Comparison of ENCODE assay signal across 10 cellular contexts in the genomic region with DNA sequence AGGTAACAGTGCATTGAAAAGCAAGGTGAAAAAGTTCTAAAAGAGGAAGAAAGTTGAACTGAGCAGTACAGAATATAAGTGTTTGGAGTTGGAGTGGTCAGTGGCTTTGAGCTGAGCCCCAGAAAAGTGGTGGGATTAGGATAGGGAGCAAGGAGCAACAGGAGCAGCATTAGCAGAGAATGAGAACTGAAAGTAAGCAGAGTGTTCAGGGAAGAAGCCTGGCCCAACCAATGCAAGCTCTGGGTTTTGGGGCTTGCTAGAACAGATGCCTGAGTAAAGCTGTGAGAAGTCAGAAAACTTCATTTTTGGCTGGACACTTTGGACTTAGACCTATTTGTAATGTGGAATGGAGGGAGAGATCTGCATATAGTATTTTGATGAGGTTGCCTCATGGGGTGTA. TPM values are rescaled to one million over a fixed set of nuclear protein-coding genes. Genes with fewer than 3 reads are reported as not detected.
A peak's percentile ranks its signal among the peaks of the same experiment; 100 is the strongest.
DNase-seq lines count a peak whose midpoint lies in the region; ATAC-seq, FAIRE-seq and TF ChIP-seq lines count a peak whose summit lies in the region.
"Had no signal": no experiment of that assay in that cellular context is flagged by ENCODE, and none has a peak within 500 bp of the region (broad histone marks: within the 10 kb centered on the region; RNA-seq: fewer than 3 reads in every experiment).

No MANE protein-coding gene starts in this region.

- peaks cover 19% of the 10 kb centered on the region for H3K36me3 ChIP-seq in CD4-positive, CD25-positive, alpha-beta regulatory T cell (ENCODE audit: control insufficient read depth, insufficient read depth, low read length)
- no peaks in the 10 kb centered on the region for H3K36me3 ChIP-seq in astrocyte (ENCODE audit: insufficient read depth, low read length)

- no peak overlapping the region for H3K27ac ChIP-seq in CD4-positive, CD25-positive, alpha-beta regulatory T cell (ENCODE audit: insufficient read depth, low read length, poor library complexity, severe bottlenecking)
- H3K27ac ChIP-seq in astrocyte (ENCODE audit: low read depth, low read length) (no peak overlapping the region), caudate nucleus (ENCODE audit: low read depth, low read length) (no peak overlapping the region)
- H3K27ac ChIP-seq: heart left ventricle had no signal

- H3K9ac ChIP-seq in astrocyte (ENCODE audit: low read length): no peak overlapping the region

- H4K20me1 ChIP-seq in astrocyte (ENCODE audit: insufficient read depth, low read length): peaks cover 35% of the 10 kb centered on the region

- no peak overlapping the region for H3K4me2 ChIP-seq in astrocyte (ENCODE audit: low read length)

- H3K4me3 ChIP-seq in CD4-positive, CD25-positive, alpha-beta regulatory T cell (ENCODE audit: low read depth, low read length): no peak overlapping the region
- H3K4me3 ChIP-seq in astrocyte (ENCODE audit: insufficient read depth, low read depth, low read length): no peak overlapping the region
- H3K4me3 ChIP-seq: heart left ventricle had no signal

- peaks cover 0 to 3% of the 10 kb centered on the region in 2 experiments for H3K9me3 ChIP-seq in CD4-positive, CD25-positive, alpha-beta regulatory T cell (ENCODE audit: control insufficient read depth in 2 of 2, low read length in 2 of 2)
- no peaks in the 10 kb centered on the region for H3K9me3 ChIP-seq in astrocyte (ENCODE audit: insufficient read depth, low read depth, low read length)
- H3K9me3 ChIP-seq: heart left ventricle had no signal

- no peaks in the 10 kb centered on the region for H3K27me3 Mint-ChIP-seq in CD4-positive, CD25-positive, alpha-beta regulatory T cell
- no peaks in the 10 kb centered on the region for H3K27me3 Mint-ChIP-seq in astrocyte (ENCODE audit: low read depth, unreplicated experiment)

- FAIRE-seq in GM19239 (lab: Jason Lieb, UNC) (peak; percentile 81), astrocyte (lab: Jason Lieb, UNC) (no peak)

- H3K4me3 Mint-ChIP-seq in CD4-positive, CD25-positive, alpha-beta regulatory T cell: peak overlapping the region in 2 of 4 donors; percentile 3 to 24
- H3K4me3 Mint-ChIP-seq in astrocyte (ENCODE audit: unreplicated experiment): no peak overlapping the region
- H3K4me3 Mint-ChIP-seq: mesothelial cell of epicardium had no signal

- H3K79me2 ChIP-seq in astrocyte (ENCODE audit: insufficient read depth, low read length): peaks cover 88% of the 10 kb centered on the region

- H3K4me1 ChIP-seq in CD4-positive, CD25-positive, alpha-beta regulatory T cell (ENCODE audit: control insufficient read depth, insufficient read depth, low read length, poor library complexity, severe bottlenecking): peaks cover 21% of the 10 kb centered on the region
- H3K4me1 ChIP-seq in astrocyte (ENCODE audit: insufficient read depth, low read length): peaks cover 36% of the 10 kb centered on the region

- peaks cover 22% of the 10 kb centered on the region for H3K36me3 Mint-ChIP-seq in CD4-positive, CD25-positive, alpha-beta regulatory T cell
- peaks cover 17% of the 10 kb centered on the region for H3K36me3 Mint-ChIP-seq in astrocyte (ENCODE audit: low read depth, unreplicated experiment)

- H3K4me1 Mint-ChIP-seq in CD4-positive, CD25-positive, alpha-beta regulatory T cell: peaks cover 48 to 89% (median 76%) of the 10 kb centered on the region in 4 donors
- H3K4me1 Mint-ChIP-seq in astrocyte (ENCODE audit: low read depth, unreplicated experiment): peaks cover 67% of the 10 kb centered on the region

- no peak for DNase-seq in CD4-positive, CD25-positive, alpha-beta regulatory T cell
- DNase-seq in GM19239 (ENCODE audit: insufficient read length, low spot score) (no peak), astrocyte (ENCODE audit: low read depth) (no peak), nucleus accumbens (lab: John Stamatoyannopoulos, UW) (no peak), activated gamma-delta T cell (lab: John Stamatoyannopoulos, UW) (no peak), caudate nucleus (lab: John Stamatoyannopoulos, UW) (no peak), H4 (ENCODE audit: low spot score) (no peak)
- DNase-seq: heart left ventricle had no signal

- no peaks in the 10 kb centered on the region for H3K27me3 ChIP-seq in CD4-positive, CD25-positive, alpha-beta regulatory T cell (ENCODE audit: control insufficient read depth, insufficient read depth, low read length)
- H3K27me3 ChIP-seq in astrocyte (ENCODE audit: insufficient read depth, low read length): no peaks in the 10 kb centered on the region
- H3K27me3 ChIP-seq: heart left ventricle had no signal

- no peak for TF ChIP-seq CTCF in astrocyte (IDR thresholded peaks at IDR 0.05; ENCODE audit: insufficient read depth, low read depth, low read length)

- peak overlapping the region in 2 of 3 donors; percentile 39 to 87 for H3K27ac Mint-ChIP-seq in CD4-positive, CD25-positive, alpha-beta regulatory T cell
- H3K27ac Mint-ChIP-seq in astrocyte (ENCODE audit: unreplicated experiment): peak overlapping the region; percentile 30
- H3K27ac Mint-ChIP-seq: mesothelial cell of epicardium had no signal

- no peak overlapping the region for H2AFZ ChIP-seq in astrocyte (ENCODE audit: low read depth, low read length)

- no peak for ATAC-seq in CD4-positive, CD25-positive, alpha-beta regulatory T cell (ENCODE audit: low read depth in 2 of 2)
- ATAC-seq in HG03025 (IDR thresholded peaks at IDR 0.05; ENCODE audit: low FRiP score, unreplicated experiment): peak; percentile 33
- ATAC-seq: heart left ventricle had no signal

- H3K9me3 Mint-ChIP-seq in CD4-positive, CD25-positive, alpha-beta regulatory T cell: peaks cover 0 to 8% (median 0%) of the 10 kb centered on the region in 7 donors
- H3K9me3 Mint-ChIP-seq in astrocyte (ENCODE audit: unreplicated experiment): peaks cover 2% of the 10 kb centered on the region

RNA-seq across cellular contexts. Expression of gene JADE1, which starts 17.8 kb away (rescaled TPM):
- total RNA-seq in CD4-positive, CD25-positive, alpha-beta regulatory T cell: 50.8 TPM
- 10 to 100 TPM; 26.1 to 40.3 (median 33.6) TPM for polyA plus RNA-seq in CD4-positive, CD25-positive, alpha-beta regulatory T cell
- 80.1 and 88.3 TPM in 2 replicates for total RNA-seq in astrocyte
- total RNA-seq in H4 (2014; rRNA removed; shearing (Covaris generic)): 12.8 and 16.8 TPM in 2 replicates
